Comparison of ENCODE assay signal across 23 cellular contexts in genomic region chr3:175397407-175397806, GRCh38.
DNase-seq lines count a peak whose midpoint lies in the region; ATAC-seq and TF ChIP-seq lines count a peak whose summit lies in the region.
"Had no signal": no experiment of that assay in that cellular context is flagged by ENCODE, and none has a peak within 500 bp of the region (broad histone marks: within the 10 kb centered on the region; RNA-seq: fewer than 3 reads in every experiment).

No MANE protein-coding gene starts in this region.

- H3K4me1 Mint-ChIP-seq in HFFc6 (ENCODE audit: low read depth), result peaks cover 44% of the 10 kb centered on the region
- H3K4me1 Mint-ChIP-seq: CD4-positive, alpha-beta memory T cell; IgD-negative memory B cell had no signal

- H3K4me2 ChIP-seq in BLaER1 treated with 17β-estradiol and CSF1 and Interleukin-3, amounts not matched to agents 10 nM and 100 nM, result peak overlapping the region in 6 of 11 experiments; percentile 9 to 50 (median 34); a peak in 9 of 22 replicates

- intact Hi-C loops in sciatic nerve (cut with DNase I), result no loop called here

- no peak for DNase-seq in HFFc6
- DNase-seq in fibroblast of villous mesenchyme (ENCODE audit: low read depth), result peak; percentile 6
- no peak for DNase-seq in sciatic nerve (ENCODE audit: low spot score)
- DNase-seq in cerebellum (ENCODE audit: low spot score), result no peak
- DNase-seq in NCI-H82 treated with DMSO at 0.1 percent for 48 hours (lab: John Stamatoyannopoulos, UW; ENCODE audit: unreplicated experiment), result no peak
- DNase-seq: Caco-2; CD4-positive, alpha-beta memory T cell; DMS 273 treated with DMSO at 0.1 percent for 48 hours; DND-41; HCEC 1CT; MV-4-11; NCI-H1105 treated with DMSO at 0.1 percent for 48 hours; NCI-H2029 treated with DMSO at 0.1 percent for 48 hours; NCI-H226; NCI-H524; NCI-H774; Peyer's patch; SW 1271 had no signal

- no peak overlapping the region for H3K4me3 ChIP-seq in BLaER1 treated with 17β-estradiol and CSF1 and Interleukin-3, amounts not matched to agents 10 nM and 100 nM
- no peak overlapping the region for H3K4me3 ChIP-seq in fibroblast of villous mesenchyme (ENCODE audit: low read depth, low read length)
- H3K4me3 ChIP-seq: GM12878, Peyer's patch, SJSA1 had no signal

- H3K27me3 ChIP-seq in BLaER1 treated with 17β-estradiol and CSF1 and Interleukin-3, amounts not matched to agents 10 nM and 100 nM, result no peaks in the 10 kb centered on the region
- H3K27me3 ChIP-seq: Peyer's patch, SJSA1 had no signal

- H3K27ac ChIP-seq in BLaER1 treated with 17β-estradiol and CSF1 and Interleukin-3, amounts not matched to agents 10 nM and 100 nM, result no peak overlapping the region
- H3K27ac ChIP-seq: Peyer's patch, SJSA1 had no signal

- H3K27me3 Mint-ChIP-seq in HFFc6 (ENCODE audit: insufficient read depth), result no peaks in the 10 kb centered on the region
- H3K27me3 Mint-ChIP-seq: CD4-positive, alpha-beta memory T cell; IgD-negative memory B cell had no signal

- H4K20me1 ChIP-seq in BLaER1 treated with 17β-estradiol and CSF1 and Interleukin-3, amounts not matched to agents 10 nM and 100 nM, result no peaks in the 10 kb centered on the region

- H3K36me3 ChIP-seq in BLaER1 treated with 17β-estradiol and CSF1 and Interleukin-3, amounts not matched to agents 10 nM and 100 nM, result 0 out of 22 replicates have a peak, but pooled peaks cover 0 to 4% (median 0%) of the 10 kb centered on the region in 11 experiments
- H3K36me3 ChIP-seq: Peyer's patch, SJSA1 had no signal

- peak overlapping the region; percentile 62; the same call in 1 of the 2 replicates for H3K27ac Mint-ChIP-seq in HFFc6
- H3K27ac Mint-ChIP-seq: IgD-negative memory B cell had no signal

- H3K4me1 ChIP-seq in BLaER1 treated with 17β-estradiol and CSF1 and Interleukin-3, amounts not matched to agents 10 nM and 100 nM, result peaks cover 0 to 21% (median 16%) of the 10 kb centered on the region in 10 experiments; a peak in 12 of 20 replicates
- H3K4me1 ChIP-seq: Caco-2, Peyer's patch had no signal

- no peaks in the 10 kb centered on the region for H3K9me3 Mint-ChIP-seq in HFFc6

- no peak overlapping the region for H3K4me3 Mint-ChIP-seq in HFFc6
- H3K4me3 Mint-ChIP-seq: CD4-positive, alpha-beta memory T cell; IgD-negative memory B cell had no signal

- peak; percentile 73 for ATAC-seq in sciatic nerve
- no peak for ATAC-seq in HG03175 (IDR thresholded peaks at IDR 0.05; ENCODE audit: unreplicated experiment)
- ATAC-seq: GM12878 had no signal

- no peak for TF ChIP-seq CTCF in HFFc6 (IDR thresholded peaks at IDR 0.05)
- TF ChIP-seq CTCF in fibroblast of villous mesenchyme (IDR thresholded peaks at IDR 0.05; ENCODE audit: insufficient read depth, low read depth, low read length), result no peak

- H3K9me3 ChIP-seq in BLaER1 treated with 17β-estradiol and CSF1 and Interleukin-3, amounts not matched to agents 10 nM and 100 nM (replicated peaks in 1 of 11), result peaks cover 7 to 41% (median 25%) of the 10 kb centered on the region in 11 experiments; a peak in 20 of 22 replicates
- H3K9me3 ChIP-seq: Caco-2, Peyer's patch, SJSA1 had no signal

- H3K9ac ChIP-seq in BLaER1 treated with 17β-estradiol and CSF1 and Interleukin-3, amounts not matched to agents 10 nM and 100 nM, result peak overlapping the region in 1 of 11 experiments; percentile 7; a peak in 1 of 22 replicates

- peaks cover 24% of the 10 kb centered on the region for H3K36me3 Mint-ChIP-seq in HFFc6 (ENCODE audit: low read depth)
- H3K36me3 Mint-ChIP-seq: CD4-positive, alpha-beta memory T cell; IgD-negative memory B cell had no signal
